In genomic region chr10:23095404-23095965, GRCh38 we compare ENCODE assay signal across 1 cellular context.
TF ChIP-seq lines count a peak whose summit lies in the region.

Gene MSRB2, plus strand, starts transcription at chr10:23095579. Its CDS starts 30 bp downstream, at chr10:23095609.

TF ChIP-seq in HepG2, 621 proteins besides CTCF, POLR2A, EP300 and RAD21 (continued from another document and continues in another):
- TF ChIP-seq, protein P1, sequence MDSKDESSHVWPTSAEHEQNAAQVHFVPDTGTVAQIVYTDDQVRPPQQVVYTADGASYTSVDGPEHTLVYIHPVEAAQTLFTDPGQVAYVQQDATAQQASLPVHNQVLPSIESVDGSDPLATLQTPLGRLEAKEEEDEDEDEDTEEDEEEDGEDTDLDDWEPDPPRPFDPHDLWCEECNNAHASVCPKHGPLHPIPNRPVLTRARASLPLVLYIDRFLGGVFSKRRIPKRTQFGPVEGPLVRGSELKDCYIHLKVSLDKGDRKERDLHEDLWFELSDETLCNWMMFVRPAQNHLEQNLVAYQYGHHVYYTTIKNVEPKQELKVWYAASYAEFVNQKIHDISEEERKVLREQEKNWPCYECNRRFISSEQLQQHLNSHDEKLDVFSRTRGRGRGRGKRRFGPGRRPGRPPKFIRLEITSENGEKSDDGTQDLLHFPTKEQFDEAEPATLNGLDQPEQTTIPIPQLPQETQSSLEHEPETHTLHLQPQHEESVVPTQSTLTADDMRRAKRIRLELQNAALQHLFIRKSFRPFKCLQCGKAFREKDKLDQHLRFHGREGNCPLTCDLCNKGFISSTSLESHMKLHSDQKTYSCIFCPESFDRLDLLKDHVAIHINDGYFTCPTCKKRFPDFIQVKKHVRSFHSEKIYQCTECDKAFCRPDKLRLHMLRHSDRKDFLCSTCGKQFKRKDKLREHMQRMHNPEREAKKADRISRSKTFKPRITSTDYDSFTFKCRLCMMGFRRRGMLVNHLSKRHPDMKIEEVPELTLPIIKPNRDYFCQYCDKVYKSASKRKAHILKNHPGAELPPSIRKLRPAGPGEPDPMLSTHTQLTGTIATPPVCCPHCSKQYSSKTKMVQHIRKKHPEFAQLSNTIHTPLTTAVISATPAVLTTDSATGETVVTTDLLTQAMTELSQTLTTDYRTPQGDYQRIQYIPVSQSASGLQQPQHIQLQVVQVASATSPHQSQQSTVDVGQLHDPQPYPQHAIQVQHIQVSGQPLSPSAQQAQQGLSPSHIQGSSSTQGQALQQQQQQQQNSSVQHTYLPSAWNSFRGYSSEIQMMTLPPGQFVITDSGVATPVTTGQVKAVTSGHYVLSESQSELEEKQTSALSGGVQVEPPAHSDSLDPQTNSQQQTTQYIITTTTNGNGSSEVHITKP (CRISPR knock-in tag; IDR thresholded peaks at IDR 0.05; ENCODE audit: low read depth) = no peak
- TF ChIP-seq POGK (CRISPR knock-in tag; conservative IDR thresholded peaks at IDR 0.05) = peak; percentile 58; the same call in 1 of the 2 replicates
- TF ChIP-seq, protein P2, sequence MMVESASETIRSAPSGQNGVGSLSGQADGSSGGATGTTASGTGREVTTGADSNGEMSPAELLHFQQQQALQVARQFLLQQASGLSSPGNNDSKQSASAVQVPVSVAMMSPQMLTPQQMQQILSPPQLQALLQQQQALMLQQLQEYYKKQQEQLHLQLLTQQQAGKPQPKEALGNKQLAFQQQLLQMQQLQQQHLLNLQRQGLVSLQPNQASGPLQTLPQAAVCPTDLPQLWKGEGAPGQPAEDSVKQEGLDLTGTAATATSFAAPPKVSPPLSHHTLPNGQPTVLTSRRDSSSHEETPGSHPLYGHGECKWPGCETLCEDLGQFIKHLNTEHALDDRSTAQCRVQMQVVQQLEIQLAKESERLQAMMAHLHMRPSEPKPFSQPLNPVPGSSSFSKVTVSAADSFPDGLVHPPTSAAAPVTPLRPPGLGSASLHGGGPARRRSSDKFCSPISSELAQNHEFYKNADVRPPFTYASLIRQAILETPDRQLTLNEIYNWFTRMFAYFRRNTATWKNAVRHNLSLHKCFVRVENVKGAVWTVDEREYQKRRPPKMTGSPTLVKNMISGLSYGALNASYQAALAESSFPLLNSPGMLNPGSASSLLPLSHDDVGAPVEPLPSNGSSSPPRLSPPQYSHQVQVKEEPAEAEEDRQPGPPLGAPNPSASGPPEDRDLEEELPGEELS (CRISPR knock-in tag; IDR thresholded peaks at IDR 0.05) = peak; percentile 37; the same call in 1 of the 2 replicates
- 0 out of 2 replicates have a peak, but pooled peaks have one; percentile 26 for TF ChIP-seq RXRA (CRISPR knock-in tag; IDR thresholded peaks at IDR 0.05)
- TF ChIP-seq, protein P3, sequence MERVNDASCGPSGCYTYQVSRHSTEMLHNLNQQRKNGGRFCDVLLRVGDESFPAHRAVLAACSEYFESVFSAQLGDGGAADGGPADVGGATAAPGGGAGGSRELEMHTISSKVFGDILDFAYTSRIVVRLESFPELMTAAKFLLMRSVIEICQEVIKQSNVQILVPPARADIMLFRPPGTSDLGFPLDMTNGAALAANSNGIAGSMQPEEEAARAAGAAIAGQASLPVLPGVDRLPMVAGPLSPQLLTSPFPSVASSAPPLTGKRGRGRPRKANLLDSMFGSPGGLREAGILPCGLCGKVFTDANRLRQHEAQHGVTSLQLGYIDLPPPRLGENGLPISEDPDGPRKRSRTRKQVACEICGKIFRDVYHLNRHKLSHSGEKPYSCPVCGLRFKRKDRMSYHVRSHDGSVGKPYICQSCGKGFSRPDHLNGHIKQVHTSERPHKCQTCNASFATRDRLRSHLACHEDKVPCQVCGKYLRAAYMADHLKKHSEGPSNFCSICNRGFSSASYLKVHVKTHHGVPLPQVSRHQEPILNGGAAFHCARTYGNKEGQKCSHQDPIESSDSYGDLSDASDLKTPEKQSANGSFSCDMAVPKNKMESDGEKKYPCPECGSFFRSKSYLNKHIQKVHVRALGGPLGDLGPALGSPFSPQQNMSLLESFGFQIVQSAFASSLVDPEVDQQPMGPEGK (CRISPR knock-in tag; IDR thresholded peaks at IDR 0.05) = peak; percentile 34; the same call in 1 of the 2 replicates
- TF ChIP-seq HNF4G (IDR thresholded peaks at IDR 0.05; ENCODE audit: borderline replicate concordance, low read depth, low read length) = peak; percentile 16; the same call in 1 of the 2 replicates
- TF ChIP-seq HNF4G (CRISPR knock-in tag; IDR thresholded peaks at IDR 0.05; ENCODE audit: borderline replicate concordance, low read depth) = peak; percentile 57; the same call in 1 of the 2 replicates
- TF ChIP-seq IRF2 (CRISPR knock-in tag; IDR thresholded peaks at IDR 0.05) = peak; percentile 39; the same call in 1 of the 2 replicates
- TF ChIP-seq HNRNPK (IDR thresholded peaks at IDR 0.05; ENCODE audit: low read depth, low read length, poor library complexity, severe bottlenecking) = peak; percentile 99
- TF ChIP-seq, protein P4, sequence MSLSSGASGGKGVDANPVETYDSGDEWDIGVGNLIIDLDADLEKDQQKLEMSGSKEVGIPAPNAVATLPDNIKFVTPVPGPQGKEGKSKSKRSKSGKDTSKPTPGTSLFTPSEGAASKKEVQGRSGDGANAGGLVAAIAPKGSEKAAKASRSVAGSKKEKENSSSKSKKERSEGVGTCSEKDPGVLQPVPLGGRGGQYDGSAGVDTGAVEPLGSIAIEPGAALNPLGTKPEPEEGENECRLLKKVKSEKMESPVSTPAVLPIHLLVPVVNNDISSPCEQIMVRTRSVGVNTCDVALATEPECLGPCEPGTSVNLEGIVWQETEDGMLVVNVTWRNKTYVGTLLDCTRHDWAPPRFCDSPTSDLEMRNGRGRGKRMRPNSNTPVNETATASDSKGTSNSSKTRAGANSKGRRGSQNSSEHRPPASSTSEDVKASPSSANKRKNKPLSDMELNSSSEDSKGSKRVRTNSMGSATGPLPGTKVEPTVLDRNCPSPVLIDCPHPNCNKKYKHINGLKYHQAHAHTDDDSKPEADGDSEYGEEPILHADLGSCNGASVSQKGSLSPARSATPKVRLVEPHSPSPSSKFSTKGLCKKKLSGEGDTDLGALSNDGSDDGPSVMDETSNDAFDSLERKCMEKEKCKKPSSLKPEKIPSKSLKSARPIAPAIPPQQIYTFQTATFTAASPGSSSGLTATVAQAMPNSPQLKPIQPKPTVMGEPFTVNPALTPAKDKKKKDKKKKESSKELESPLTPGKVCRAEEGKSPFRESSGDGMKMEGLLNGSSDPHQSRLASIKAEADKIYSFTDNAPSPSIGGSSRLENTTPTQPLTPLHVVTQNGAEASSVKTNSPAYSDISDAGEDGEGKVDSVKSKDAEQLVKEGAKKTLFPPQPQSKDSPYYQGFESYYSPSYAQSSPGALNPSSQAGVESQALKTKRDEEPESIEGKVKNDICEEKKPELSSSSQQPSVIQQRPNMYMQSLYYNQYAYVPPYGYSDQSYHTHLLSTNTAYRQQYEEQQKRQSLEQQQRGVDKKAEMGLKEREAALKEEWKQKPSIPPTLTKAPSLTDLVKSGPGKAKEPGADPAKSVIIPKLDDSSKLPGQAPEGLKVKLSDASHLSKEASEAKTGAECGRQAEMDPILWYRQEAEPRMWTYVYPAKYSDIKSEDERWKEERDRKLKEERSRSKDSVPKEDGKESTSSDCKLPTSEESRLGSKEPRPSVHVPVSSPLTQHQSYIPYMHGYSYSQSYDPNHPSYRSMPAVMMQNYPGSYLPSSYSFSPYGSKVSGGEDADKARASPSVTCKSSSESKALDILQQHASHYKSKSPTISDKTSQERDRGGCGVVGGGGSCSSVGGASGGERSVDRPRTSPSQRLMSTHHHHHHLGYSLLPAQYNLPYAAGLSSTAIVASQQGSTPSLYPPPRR (CRISPR knock-in tag; IDR thresholded peaks at IDR 0.05; ENCODE audit: borderline replicate concordance) = peak; percentile 46; the same call in 1 of the 2 replicates
- no peak for TF ChIP-seq KDM3A (CRISPR knock-in tag; IDR thresholded peaks at IDR 0.05; ENCODE audit: low read depth)
- peak; percentile 39; the same call in 1 of the 2 replicates for TF ChIP-seq PHF20 (CRISPR knock-in tag; IDR thresholded peaks at IDR 0.05)
- TF ChIP-seq, protein P5, sequence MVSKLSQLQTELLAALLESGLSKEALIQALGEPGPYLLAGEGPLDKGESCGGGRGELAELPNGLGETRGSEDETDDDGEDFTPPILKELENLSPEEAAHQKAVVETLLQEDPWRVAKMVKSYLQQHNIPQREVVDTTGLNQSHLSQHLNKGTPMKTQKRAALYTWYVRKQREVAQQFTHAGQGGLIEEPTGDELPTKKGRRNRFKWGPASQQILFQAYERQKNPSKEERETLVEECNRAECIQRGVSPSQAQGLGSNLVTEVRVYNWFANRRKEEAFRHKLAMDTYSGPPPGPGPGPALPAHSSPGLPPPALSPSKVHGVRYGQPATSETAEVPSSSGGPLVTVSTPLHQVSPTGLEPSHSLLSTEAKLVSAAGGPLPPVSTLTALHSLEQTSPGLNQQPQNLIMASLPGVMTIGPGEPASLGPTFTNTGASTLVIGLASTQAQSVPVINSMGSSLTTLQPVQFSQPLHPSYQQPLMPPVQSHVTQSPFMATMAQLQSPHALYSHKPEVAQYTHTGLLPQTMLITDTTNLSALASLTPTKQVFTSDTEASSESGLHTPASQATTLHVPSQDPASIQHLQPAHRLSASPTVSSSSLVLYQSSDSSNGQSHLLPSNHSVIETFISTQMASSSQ (IDR thresholded peaks at IDR 0.05; ENCODE audit: low read depth) = no peak
- TF ChIP-seq, protein P5 (CRISPR knock-in tag; IDR thresholded peaks at IDR 0.05; ENCODE audit: borderline replicate concordance) = peak; percentile 40; the same call in 1 of the 2 replicates
- TF ChIP-seq HES4 (CRISPR knock-in tag; IDR thresholded peaks at IDR 0.05; ENCODE audit: borderline replicate concordance) = 0 out of 2 replicates have a peak, but pooled peaks have one; percentile 63
- peak; percentile 68 for TF ChIP-seq KLF6 (CRISPR knock-in tag; IDR thresholded peaks at IDR 0.05)
- peak; percentile 39; the same call in 1 of the 2 replicates for TF ChIP-seq ZNF740 (CRISPR knock-in tag; IDR thresholded peaks at IDR 0.05)
- peak; percentile 53; the same call in 1 of the 2 replicates for TF ChIP-seq ZFP82 (CRISPR knock-in tag; IDR thresholded peaks at IDR 0.05; ENCODE audit: borderline replicate concordance)
- TF ChIP-seq, protein P6, sequence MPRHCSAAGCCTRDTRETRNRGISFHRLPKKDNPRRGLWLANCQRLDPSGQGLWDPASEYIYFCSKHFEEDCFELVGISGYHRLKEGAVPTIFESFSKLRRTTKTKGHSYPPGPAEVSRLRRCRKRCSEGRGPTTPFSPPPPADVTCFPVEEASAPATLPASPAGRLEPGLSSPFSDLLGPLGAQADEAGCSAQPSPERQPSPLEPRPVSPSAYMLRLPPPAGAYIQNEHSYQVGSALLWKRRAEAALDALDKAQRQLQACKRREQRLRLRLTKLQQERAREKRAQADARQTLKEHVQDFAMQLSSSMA (CRISPR knock-in tag; IDR thresholded peaks at IDR 0.05) = no peak
- no peak for TF ChIP-seq ZNF263 (CRISPR knock-in tag; IDR thresholded peaks at IDR 0.05)
- TF ChIP-seq UBTF (CRISPR knock-in tag; IDR thresholded peaks at IDR 0.05) = peak; percentile 87; the same call in 1 of the 2 replicates
- TF ChIP-seq KAT7 (CRISPR knock-in tag; IDR thresholded peaks at IDR 0.05; ENCODE audit: borderline replicate concordance) = peak; percentile 58; the same call in 1 of the 2 replicates
- TF ChIP-seq ARID2 (CRISPR knock-in tag; IDR thresholded peaks at IDR 0.05; ENCODE audit: borderline replicate concordance) = 0 out of 2 replicates have a peak, but pooled peaks have one; percentile 64
- peak; percentile 84 for TF ChIP-seq SP4 (CRISPR knock-in tag; IDR thresholded peaks at IDR 0.05)
- no peak for TF ChIP-seq SAFB2 (CRISPR knock-in tag; IDR thresholded peaks at IDR 0.05; ENCODE audit: borderline replicate concordance, low read depth)
- no peak for TF ChIP-seq MXI1 (IDR thresholded peaks at IDR 0.05; ENCODE audit: borderline replicate concordance, low read depth, low read length)
- peak; percentile 81; the same call in 1 of the 2 replicates for TF ChIP-seq ETV6 (CRISPR knock-in tag; conservative IDR thresholded peaks at IDR 0.05)
- TF ChIP-seq MIER3 (CRISPR knock-in tag; IDR thresholded peaks at IDR 0.05; ENCODE audit: borderline replicate concordance) = peak; percentile 69; the same call in 1 of the 2 replicates
- TF ChIP-seq DNMT3B (CRISPR knock-in tag; conservative IDR thresholded peaks at IDR 0.05) = no peak
- TF ChIP-seq ELF3 (CRISPR knock-in tag; IDR thresholded peaks at IDR 0.05) = peak; percentile 44
- no peak for TF ChIP-seq ZNF136 (CRISPR knock-in tag; IDR thresholded peaks at IDR 0.05; ENCODE audit: low read depth)
